ENCODE assay signal across 8 cellular contexts in the genomic region with DNA sequence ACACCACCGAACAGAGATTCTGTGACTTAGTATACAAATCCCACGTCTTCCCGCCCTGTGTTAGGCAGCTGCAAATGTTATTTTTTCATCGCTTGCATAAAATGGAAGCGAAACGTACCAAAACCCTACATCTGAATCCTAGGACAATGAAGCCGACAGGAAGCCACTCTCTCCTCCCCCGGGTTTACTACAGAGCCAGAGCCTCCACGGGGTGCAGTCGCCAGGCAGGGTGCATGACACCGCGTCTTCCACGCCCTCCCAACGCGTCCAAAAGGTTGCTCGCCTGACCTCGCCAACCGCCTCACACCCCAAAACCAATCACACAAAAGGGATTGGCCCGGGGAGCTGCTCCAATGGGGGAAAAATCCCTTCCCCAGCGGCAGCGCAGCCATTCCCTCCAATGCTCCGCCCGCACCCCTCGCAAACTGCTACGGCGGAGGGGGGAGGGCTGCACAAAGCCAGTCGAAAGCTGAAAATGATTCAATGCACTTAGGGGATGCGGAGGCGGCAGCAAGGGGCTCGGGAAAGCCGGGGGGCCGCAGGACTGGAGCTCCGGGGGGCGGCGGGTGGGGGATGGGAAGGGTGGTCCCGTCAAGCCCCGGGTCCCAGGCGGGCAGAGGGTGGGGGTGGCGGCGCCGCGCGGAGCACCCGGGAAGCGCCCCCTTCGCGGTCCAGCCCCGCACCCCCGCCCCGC. TPM values are rescaled to one million over a fixed set of nuclear protein-coding genes. Genes with fewer than 3 reads are reported as not detected.
DNase-seq lines count a peak whose midpoint lies in the region; ATAC-seq, FAIRE-seq and TF ChIP-seq lines count a peak whose summit lies in the region.

No MANE protein-coding gene starts in this region.

- H3K4me3 ChIP-seq in K562 (peak overlapping the region; percentile 82), iPS-11a (ENCODE audit: low read depth, low read length) (peak overlapping the region; percentile 82), skeletal muscle cell (ENCODE audit: low read depth, low read length) (peak overlapping the region; percentile 89)

- POLR2A ChIA-PET in K562 (lab: Yijun Ruan, JAX): interaction anchor here (0.6 to 4.1 kb wide), 9 partner anchors 8 to 65 kb away, joined by 3 to 19 read pairs (median 5); no protein-coding TSS in a partner anchor

- CTCF ChIA-PET in K562 (lab: Yijun Ruan, JAX; ENCODE audit: low intra/inter-chr PET ratio): no interaction called here

- no peaks in the 10 kb centered on the region for H4K20me1 ChIP-seq in K562 (replicated peaks; ENCODE audit: control insufficient read depth, insufficient read depth, low read length)

- no peak for TF ChIP-seq CTCF in K562 (IDR thresholded peaks at IDR 0.05 in 2 of 3, conservative IDR thresholded peaks at IDR 0.05 in 1 of 3; ENCODE audit: insufficient read depth in 2 of 3, low read depth in 1 of 3, low read length in 3 of 3)

- H3K27me3 Mint-ChIP-seq in T-helper 17 cell: no peaks in the 10 kb centered on the region

- H3K4me2 ChIP-seq in K562 (ENCODE audit: insufficient read depth, low read length): peak overlapping the region; percentile 90

- intact Hi-C loops in K562 (cut with micrococcal nuclease): loop anchor here (2.0 kb wide), 2 partner anchors 42 to 50 kb away; no protein-coding TSS in a partner anchor

- DNase-seq in DMS79 (lab: John Stamatoyannopoulos, UW) (peak; percentile 41), H54 (ENCODE audit: insufficient read length, low spot score) (peak; percentile 49), NAMALWA (ENCODE audit: low spot score) (peak; percentile 76), T-helper 17 cell (peak in 2 of 3 donors; percentile 45 to 58), K562 (ENCODE audit: extremely low read depth in 1 of 4, low spot score in 3 of 4) (peak; percentile 66 to 91 (median 78)), skeletal muscle cell (ENCODE audit: low read depth) (no peak), NCI-H1694 (lab: John Stamatoyannopoulos, UW) (no peak)

- in situ Hi-C loops in K562 (cut with MboI): no loop called here

- under 1% methylated on average over 30 of the region's 50 CpGs for WGBS in K562 (ENCODE audit: insufficient coverage, low coverage, missing lambda C conversion rate)

- TF ChIP-seq EP300 in K562 (IDR thresholded peaks at IDR 0.05; ENCODE audit: low read length): peak; percentile 39; the same call in 1 of the 2 replicates

- no peaks in the 10 kb centered on the region for H3K36me3 Mint-ChIP-seq in T-helper 17 cell (ENCODE audit: low read depth)

- peaks cover 88% of the 10 kb centered on the region for H3K79me2 ChIP-seq in K562 (ENCODE audit: control insufficient read depth, insufficient read depth, low read length)

- peak overlapping the region; percentile 99 for H3K4me3 Mint-ChIP-seq in T-helper 17 cell

- H3K27me3 ChIP-seq in K562 (ENCODE audit: control insufficient read depth in 2 of 2, insufficient read depth in 2 of 2, low read length in 2 of 2): no peaks in the 10 kb centered on the region

- peak; percentile 61 for FAIRE-seq in H54 (lab: Jason Lieb, UNC)
- FAIRE-seq in K562 (lab: Jason Lieb, UNC): peak; percentile 81

- no peaks in the 10 kb centered on the region for H3K9me3 ChIP-seq in T-helper 17 cell (ENCODE audit: control insufficient read depth, low read length, poor library complexity, severe bottlenecking)
- no peaks in the 10 kb centered on the region for H3K9me3 ChIP-seq in K562 (replicated peaks; ENCODE audit: control insufficient read depth, insufficient read depth, low read depth, low read length)

- peaks cover 6% of the 10 kb centered on the region; the same call in 1 of the 3 replicates for H3K36me3 ChIP-seq in K562 (ENCODE audit: control insufficient read depth, insufficient read depth, low read length)

- peak overlapping the region; percentile 91 to 96 for H3K9ac ChIP-seq in K562 (ENCODE audit: insufficient read depth in 1 of 2, low read depth in 2 of 2, low read length in 2 of 2)

- BruUV-seq in K562 (replicated peaks; lab: Mats Ljungman, UMichigan): no TSS peak

- H3K4me1 Mint-ChIP-seq in T-helper 17 cell: peaks cover 18% of the 10 kb centered on the region

- TF ChIP-seq RAD21 in K562 (CRISPR knock-in tag; conservative IDR thresholded peaks at IDR 0.05 in 1 of 2, IDR thresholded peaks at IDR 0.05 in 1 of 2): 0 out of 4 replicates have a peak, but pooled peaks of 1 of the 2 experiments have one; percentile 3

- H3K27ac Mint-ChIP-seq in T-helper 17 cell: peak overlapping the region; percentile 99

- peak overlapping the region; percentile 93 for H2AFZ ChIP-seq in K562 (ENCODE audit: low read depth, low read length)

- H3K4me1 ChIP-seq in K562 (replicated peaks in 1 of 2; ENCODE audit: control insufficient read depth in 2 of 2, insufficient read depth in 2 of 2, low read length in 2 of 2): peaks cover 6 to 16% of the 10 kb centered on the region in 2 experiments; a peak in 4 of 5 replicates

- H3K9me1 ChIP-seq in K562 (ENCODE audit: control insufficient read depth, insufficient read depth, low read length): no peaks in the 10 kb centered on the region

- peak overlapping the region; percentile 97 for H3K27ac ChIP-seq in K562 (ENCODE audit: extremely low read depth, low read depth, low read length)

- TF ChIP-seq POLR2A in H54 (IDR thresholded peaks at IDR 0.05; ENCODE audit: low read depth, low read length) (peak; percentile 54; the same call in 1 of the 2 replicates), K562 (conservative IDR thresholded peaks at IDR 0.05) (peak; percentile 73; the same call in 1 of the 2 replicates)

- ATAC-seq in T-helper 17 cell (peak; percentile 3), K562 (peak; percentile 63)

TF ChIP-seq in K562, 482 proteins besides CTCF, POLR2A, EP300 and RAD21 (continues in another document):
- TF ChIP-seq ZNF77 (CRISPR knock-in tag; IDR thresholded peaks at IDR 0.05) (no peak), GTF2B (IDR thresholded peaks at IDR 0.05; ENCODE audit: extremely low read depth, insufficient read length) (no peak), PHB (CRISPR knock-in tag; IDR thresholded peaks at IDR 0.05) (no peak), SLC30A9 (CRISPR knock-in tag; IDR thresholded peaks at IDR 0.05) (no peak), CREB5 (CRISPR knock-in tag; IDR thresholded peaks at IDR 0.05) (no peak), NFRKB (IDR thresholded peaks at IDR 0.05; ENCODE audit: low read depth) (peak; percentile 74; the same call in 1 of the 2 replicates)

RNA-seq across cellular contexts. Expression of gene CEP170, which starts 0.7 kb away (rescaled TPM):
- total RNA-seq in T-helper 17 cell (10 to 100 TPM; 26.0 to 26.5 TPM), K562 (2014; rRNA removed) (57.3 and 63.8 TPM in 2 replicates), K562 (2014; rRNA removed; fragmentation: Illumina TruSeq; extraction: Trizol) (89.0 and 102 TPM in 2 replicates), K562 (2015; rRNA removed; fragmentation: Illumina TruSeq; extraction: Trizol) (93.6 and 110 TPM in 2 replicates), K562 (2021) (73.6 and 82.0 TPM in 2 replicates)
- total RNA-seq in K562 (2011; cell fraction: chromatin; rRNA removed; ENCODE audit: low replicate concordance): 77.5 and 254 TPM in 2 replicates
- 38.5 and 51.8 TPM in 2 replicates for total RNA-seq in K562 (2011; cell fraction: nucleolus; rRNA removed)
- total RNA-seq in K562 (2011; cell fraction: nucleoplasm; rRNA removed): 83.7 and 95.0 TPM in 2 replicates
- polyA plus RNA-seq in K562 (2011; rRNA removed) (94.4 and 104 TPM in 2 replicates), K562 (2014; fragmentation: Illumina TruSeq; extraction: Trizol) (58.0 and 68.5 TPM in 2 replicates), K562 (2014; fragmentation: Nextera tagmentation; extraction: Ambion mirVana) (10 to 100 TPM; 22.6 to 24.6 TPM), K562 (2014; rRNA removed) (47.2 and 53.6 TPM in 2 replicates)
- polyA plus RNA-seq in K562 (2011; cell fraction: cytosol; rRNA removed): 23.4 and 61.8 TPM in 2 replicates
- polyA plus RNA-seq in K562 (2011; cell fraction: nucleus; rRNA removed): 102 and 139 TPM in 2 replicates
- polyA plus RNA-seq in K562 (2012): 34.8 and 35.9 TPM in 2 replicates
- 211 and 286 TPM in 2 replicates for polyA minus RNA-seq in K562 (2011; rRNA and poly(A)+ RNA removed)
- polyA minus RNA-seq in K562 (2011; cell fraction: cytosol; rRNA and poly(A)+ RNA removed): 54.7 and 83.7 TPM in 2 replicates
- polyA minus RNA-seq in K562 (2011; cell fraction: nucleus; rRNA and poly(A)+ RNA removed): 128 and 283 TPM in 2 replicates

RNA-seq across cellular contexts. Expression of gene SDCCAG8, which starts 1.5 kb away (rescaled TPM):
- 10 to 100 TPM; 25.7 to 36.9 TPM for total RNA-seq in T-helper 17 cell
- 59.4 and 127 TPM in 2 replicates for total RNA-seq in K562 (2011; cell fraction: chromatin; rRNA removed; ENCODE audit: low replicate concordance)
- total RNA-seq in K562 (2011; cell fraction: nucleolus; rRNA removed): 15.7 and 21.7 TPM in 2 replicates
- total RNA-seq in K562 (2011; cell fraction: nucleoplasm; rRNA removed): 42.4 and 44.1 TPM in 2 replicates
- total RNA-seq in K562 (2014; rRNA removed): 17.9 and 22.7 TPM in 2 replicates
- 24.5 and 25.4 TPM in 2 replicates for total RNA-seq in K562 (2014; rRNA removed; fragmentation: Illumina TruSeq; extraction: Trizol)
- total RNA-seq in K562 (2015; rRNA removed; fragmentation: Illumina TruSeq; extraction: Trizol): 26.6 and 32.6 TPM in 2 replicates
- total RNA-seq in K562 (2021): 23.8 and 26.1 TPM in 2 replicates
- polyA plus RNA-seq in K562 (2011; rRNA removed): 36.7 and 38.7 TPM in 2 replicates
- 17.0 and 20.6 TPM in 2 replicates for polyA plus RNA-seq in K562 (2011; cell fraction: cytosol; rRNA removed)
- 24.8 and 39.9 TPM in 2 replicates for polyA plus RNA-seq in K562 (2011; cell fraction: nucleus; rRNA removed)
- polyA plus RNA-seq in K562 (2012): 17.8 and 30.1 TPM in 2 replicates
- 17.5 and 25.0 TPM in 2 replicates for polyA plus RNA-seq in K562 (2014; fragmentation: Illumina TruSeq; extraction: Trizol)
- 10 to 100 TPM; 21.6 to 29.6 TPM for polyA plus RNA-seq in K562 (2014; fragmentation: Nextera tagmentation; extraction: Ambion mirVana)
- 17.4 and 28.8 TPM in 2 replicates for polyA plus RNA-seq in K562 (2014; rRNA removed)
- 56.5 and 97.6 TPM in 2 replicates for polyA minus RNA-seq in K562 (2011; rRNA and poly(A)+ RNA removed)
- 11.2 and 20.3 TPM in 2 replicates for polyA minus RNA-seq in K562 (2011; cell fraction: cytosol; rRNA and poly(A)+ RNA removed)
- 25.3 and 52.1 TPM in 2 replicates for polyA minus RNA-seq in K562 (2011; cell fraction: nucleus; rRNA and poly(A)+ RNA removed)

Comparison
In these comparisons a context has a peak if more than half of its experiments do, and no peak if none do; other contexts are left out.
1. DNase-seq: peak in DMS79 (single experiment), H54 (single experiment), NAMALWA (single experiment), T-helper 17 cell (2 of 3) and K562 (4 of 4); none in skeletal muscle cell (single experiment) and NCI-H1694 (single experiment).
2. Peak in every context shown above with its lines, with median percentiles within 50 percentile points of each other: H3K4me3 ChIP-seq.